1 cellular context compared by ENCODE assay signal in the genomic region with DNA sequence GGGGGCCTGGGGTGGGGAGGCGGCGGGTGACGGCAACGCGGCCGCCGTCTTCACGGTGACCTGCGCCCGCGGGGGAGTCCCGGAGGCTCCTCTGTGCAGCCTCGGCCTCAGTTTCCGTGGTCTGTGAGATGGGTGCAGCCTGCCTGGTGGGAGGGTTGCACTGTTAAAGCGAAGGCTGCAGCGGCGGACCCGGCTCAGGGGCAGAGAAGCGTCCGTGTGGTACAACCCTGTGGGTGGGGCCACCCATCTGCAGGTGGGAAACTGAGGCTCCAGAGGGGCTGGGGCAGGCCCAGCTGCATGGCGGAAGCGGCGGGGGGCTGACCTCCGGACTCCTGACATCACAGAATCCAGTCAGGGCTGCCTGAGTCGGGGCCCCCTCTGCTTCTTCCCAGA.
TF ChIP-seq lines count a peak whose summit lies in the region.

No MANE protein-coding gene starts in this region.

TF ChIP-seq in IMR-90, 13 proteins besides CTCF, POLR2A, EP300 and RAD21:
- TF ChIP-seq CEBPB (IDR thresholded peaks at IDR 0.05; ENCODE audit: low read depth, low read length) (no peak), RCOR1 (IDR thresholded peaks at IDR 0.05; ENCODE audit: insufficient replicate concordance, low read length) (no peak), MAZ (IDR thresholded peaks at IDR 0.05; ENCODE audit: borderline replicate concordance, low read depth, low read length) (no peak), CHD1 (IDR thresholded peaks at IDR 0.05; ENCODE audit: low read depth, low read length) (no peak), MXI1 (IDR thresholded peaks at IDR 0.05; ENCODE audit: borderline replicate concordance, low read depth, low read length) (no peak), FOS (IDR thresholded peaks at IDR 0.05; ENCODE audit: low read depth, low read length) (no peak), MAFK (IDR thresholded peaks at IDR 0.05; ENCODE audit: low read depth, low read length) (no peak), NFE2L2 (IDR thresholded peaks at IDR 0.05; ENCODE audit: low read depth, low read length) (no peak), SMC3 (IDR thresholded peaks at IDR 0.05; ENCODE audit: low read depth, low read length) (no peak), RFX5 (IDR thresholded peaks at IDR 0.05; ENCODE audit: low read depth, low read length) (no peak), BHLHE40 (IDR thresholded peaks at IDR 0.05; ENCODE audit: low read depth, low read length) (no peak)
- TF ChIP-seq, protein P1, sequence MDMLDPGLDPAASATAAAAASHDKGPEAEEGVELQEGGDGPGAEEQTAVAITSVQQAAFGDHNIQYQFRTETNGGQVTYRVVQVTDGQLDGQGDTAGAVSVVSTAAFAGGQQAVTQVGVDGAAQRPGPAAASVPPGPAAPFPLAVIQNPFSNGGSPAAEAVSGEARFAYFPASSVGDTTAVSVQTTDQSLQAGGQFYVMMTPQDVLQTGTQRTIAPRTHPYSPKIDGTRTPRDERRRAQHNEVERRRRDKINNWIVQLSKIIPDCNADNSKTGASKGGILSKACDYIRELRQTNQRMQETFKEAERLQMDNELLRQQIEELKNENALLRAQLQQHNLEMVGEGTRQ (IDR thresholded peaks at IDR 0.05; ENCODE audit: low read depth, low read length), result no peak
- TF ChIP-seq, protein P2, sequence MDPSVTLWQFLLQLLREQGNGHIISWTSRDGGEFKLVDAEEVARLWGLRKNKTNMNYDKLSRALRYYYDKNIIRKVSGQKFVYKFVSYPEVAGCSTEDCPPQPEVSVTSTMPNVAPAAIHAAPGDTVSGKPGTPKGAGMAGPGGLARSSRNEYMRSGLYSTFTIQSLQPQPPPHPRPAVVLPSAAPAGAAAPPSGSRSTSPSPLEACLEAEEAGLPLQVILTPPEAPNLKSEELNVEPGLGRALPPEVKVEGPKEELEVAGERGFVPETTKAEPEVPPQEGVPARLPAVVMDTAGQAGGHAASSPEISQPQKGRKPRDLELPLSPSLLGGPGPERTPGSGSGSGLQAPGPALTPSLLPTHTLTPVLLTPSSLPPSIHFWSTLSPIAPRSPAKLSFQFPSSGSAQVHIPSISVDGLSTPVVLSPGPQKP (IDR thresholded peaks at IDR 0.05; ENCODE audit: borderline replicate concordance, low read depth, low read length), result no peak
